ENCODE assay signal across 8 cellular contexts in the genomic region with DNA sequence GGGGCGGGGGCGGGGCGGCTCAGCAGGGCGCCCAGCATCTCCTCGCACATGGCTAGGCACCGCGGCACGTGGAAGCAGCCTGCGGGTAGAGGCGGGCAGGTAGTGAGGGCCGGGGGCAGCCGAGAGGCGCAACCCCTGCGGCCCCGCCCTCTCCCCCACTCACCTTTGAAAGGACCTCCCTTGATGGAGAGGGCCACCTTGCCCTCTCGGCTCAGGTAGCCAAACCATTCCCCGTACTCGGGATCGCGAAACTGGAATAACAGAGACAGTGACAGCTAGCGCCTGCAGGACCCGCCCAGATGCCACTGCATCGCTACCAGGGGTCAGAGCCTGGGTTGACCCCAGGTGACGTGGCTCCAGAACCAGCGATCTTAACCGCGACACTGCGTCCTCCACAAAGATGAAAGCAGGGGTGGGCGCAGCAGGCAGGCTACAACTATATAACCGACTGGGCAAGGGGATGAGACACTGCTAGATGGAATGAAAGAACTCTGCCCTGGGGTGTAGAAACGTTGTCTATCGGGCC. TPM values are rescaled to one million over a fixed set of nuclear protein-coding genes. Genes with fewer than 3 reads are reported as not detected.
A peak's percentile ranks its signal among the peaks of the same experiment; 100 is the strongest.
DNase-seq lines count a peak whose midpoint lies in the region; ATAC-seq, FAIRE-seq and TF ChIP-seq lines count a peak whose summit lies in the region.

No MANE protein-coding gene starts in this region.

- no peaks in the 10 kb centered on the region for H3K27me3 ChIP-seq in PC-9 (ENCODE audit: insufficient read depth, low read depth)
- H3K27me3 ChIP-seq in small intestine (ENCODE audit: control insufficient read depth in 2 of 2, insufficient read depth in 2 of 2, low read length in 2 of 2) = no peaks in the 10 kb centered on the region

- no peaks in the 10 kb centered on the region for H3K9me3 ChIP-seq in PC-9 (ENCODE audit: insufficient read depth, low read depth)
- H3K9me3 ChIP-seq in small intestine (ENCODE audit: control insufficient read depth, low read depth) = no peaks in the 10 kb centered on the region

- peak overlapping the region; percentile 72 for H3K4me3 Mint-ChIP-seq in stimulated activated naive CD8-positive, alpha-beta T cell treated with anti-CD3 and anti-CD28 coated beads, Interleukin-15, Interleukin-2, amounts not matched to agents 100 ng/mL and 50 ng/mL, for 24 hours

- POLR2A ChIA-PET in PC-9 (lab: Charles Lee; ENCODE audit: unreplicated experiment) = interaction anchor here (0.6 kb wide), 2 partner anchors 9 to 168 kb away, joined by 5 to 6 read pairs; no protein-coding TSS in a partner anchor

- no peaks in the 10 kb centered on the region; the same call in 1 of the 2 replicates for H4K20me1 ChIP-seq in PC-9 (ENCODE audit: insufficient read depth)

- no peak for FAIRE-seq in small intestine (lab: Jason Lieb, UNC)

- H3K4me2 ChIP-seq in PC-9 = peak overlapping the region; percentile 92

- H3K4me1 ChIP-seq in PC-9 (replicated peaks; ENCODE audit: insufficient read depth) (no peaks in the 10 kb centered on the region), small intestine (ENCODE audit: control insufficient read depth in 2 of 2, insufficient read depth in 1 of 2, low read depth in 1 of 2, low read length in 1 of 2) (peaks cover 0 to 3% of the 10 kb centered on the region in 2 donors)

- H3K4me1 Mint-ChIP-seq in stimulated activated naive CD8-positive, alpha-beta T cell treated with anti-CD3 and anti-CD28 coated beads, Interleukin-15, Interleukin-2, amounts not matched to agents 100 ng/mL and 50 ng/mL, for 24 hours (ENCODE audit: low read depth) = peaks cover 22% of the 10 kb centered on the region

- no peak overlapping the region for H3K27ac ChIP-seq in PC-9
- no peak overlapping the region for H3K27ac ChIP-seq in small intestine (ENCODE audit: low read depth in 1 of 2, low read length in 1 of 2)

- H3K79me2 ChIP-seq in PC-9 (ENCODE audit: low read depth) = peaks cover 23% of the 10 kb centered on the region

- H3K36me3 Mint-ChIP-seq in stimulated activated naive CD8-positive, alpha-beta T cell treated with anti-CD3 and anti-CD28 coated beads, Interleukin-15, Interleukin-2, amounts not matched to agents 100 ng/mL and 50 ng/mL, for 24 hours (ENCODE audit: low read depth) = peaks cover 29% of the 10 kb centered on the region

- H3F3A ChIP-seq in PC-9 (ENCODE audit: insufficient read depth, low read depth) = peaks cover 8% of the 10 kb centered on the region; the same call in 1 of the 2 replicates

- H3K27me3 Mint-ChIP-seq in stimulated activated naive CD8-positive, alpha-beta T cell treated with anti-CD3 and anti-CD28 coated beads, Interleukin-15, Interleukin-2, amounts not matched to agents 100 ng/mL and 50 ng/mL, for 24 hours = no peaks in the 10 kb centered on the region

- no TSS peak for BruUV-seq in PC-9 (replicated peaks; lab: Mats Ljungman, UMichigan)

- WGBS in small intestine, 3 donors = 3 to 29% (median 11%) methylated on average over 16 to 29 of the region's 32 CpGs

- intact Hi-C loops in PC-9 (cut with micrococcal nuclease; ENCODE audit: unreplicated experiment) (loop anchor here (2.0 kb wide), 1 partner anchor 211 kb away; the partner anchor contains the start of genes ABCD1 and BCAP31), head of caudate nucleus (cut with DNase I) (no loop called here)

- no peak for TF ChIP-seq CTCF in PC-9 (conservative IDR thresholded peaks at IDR 0.05)
- no peak for TF ChIP-seq CTCF in fibroblast of mammary gland (conservative IDR thresholded peaks at IDR 0.05; ENCODE audit: control insufficient read depth, insufficient read depth, low read depth, low read length)

- CTCF ChIA-PET in PC-9 (lab: Charles Lee) = interaction anchor here (0.7 kb wide), 2 partner anchors 29 to 51 kb away, joined by 4 to 5 read pairs; no protein-coding TSS in a partner anchor

- peak overlapping the region; percentile 52; the same call in 1 of the 2 replicates for H3K4me3 ChIP-seq in PC-9
- H3K4me3 ChIP-seq in fibroblast of mammary gland (ENCODE audit: control insufficient read depth, low read depth, low read length) = peak overlapping the region; percentile 37
- H3K4me3 ChIP-seq in small intestine (ENCODE audit: low read depth in 1 of 2, low read length in 2 of 2) = peak overlapping the region; percentile 30 to 89

- H3K9me3 Mint-ChIP-seq in stimulated activated naive CD8-positive, alpha-beta T cell treated with anti-CD3 and anti-CD28 coated beads, Interleukin-15, Interleukin-2, amounts not matched to agents 100 ng/mL and 50 ng/mL, for 24 hours = no peaks in the 10 kb centered on the region

- H3K36me3 ChIP-seq in PC-9 (ENCODE audit: low read depth) = no peaks in the 10 kb centered on the region
- peaks cover 0 to 3% of the 10 kb centered on the region in 2 donors for H3K36me3 ChIP-seq in small intestine (ENCODE audit: control insufficient read depth in 2 of 2, insufficient read depth in 2 of 2, low read length in 2 of 2)

- H3K9me2 ChIP-seq in PC-9 (ENCODE audit: insufficient read depth) = no peaks in the 10 kb centered on the region

- ATAC-seq in stimulated activated naive CD8-positive, alpha-beta T cell treated with anti-CD3 and anti-CD28 coated beads, Interleukin-15, Interleukin-2, amounts not matched to agents 100 U/mL and 50 U/mL, for 24 hours = no peak

- DNase-seq in stimulated activated naive CD8-positive, alpha-beta T cell treated with anti-CD3 and anti-CD28 coated beads, Interleukin-15, Interleukin-2, amounts not matched to agents 100 U/mL and 50 U/mL, for 24 hours = no peak
- DNase-seq in PC-9 (peak; percentile 40 to 49), fibroblast of mammary gland (ENCODE audit: low read depth) (no peak), small intestine (no peak), KBM-7 (no peak), hippocampal formation (lab: John Stamatoyannopoulos, UW) (no peak), head of caudate nucleus (no peak)

- peak overlapping the region; percentile 62 for H2AFZ ChIP-seq in PC-9

- peak overlapping the region; percentile 71 for H3K27ac Mint-ChIP-seq in stimulated activated naive CD8-positive, alpha-beta T cell treated with anti-CD3 and anti-CD28 coated beads, Interleukin-15, Interleukin-2, amounts not matched to agents 100 ng/mL and 50 ng/mL, for 24 hours

- in situ Hi-C loops in KBM-7 (cut with MboI; ENCODE audit: low pct_unique_long_range_greater_than_20kb, low sequenced_read_pairs) = no loop called here

RNA-seq across cellular contexts. Expression of gene NAA10, which starts 0.6 kb away (rescaled TPM):
- total RNA-seq in PC-9 (2021) = 181 and 189 TPM in 2 replicates
- polyA plus RNA-seq in small intestine = 100 to 1,000 TPM; 105 to 152 (median 109) TPM

RNA-seq across cellular contexts. Expression of gene RENBP, which starts 9.1 kb away (rescaled TPM):
- 6.8 and 6.9 TPM in 2 replicates for total RNA-seq in PC-9 (2021)
- 10 to 100 TPM in 2 of 3 donors, 1 to 10 TPM in 1; 5.1 to 32.4 (median 11.3) TPM for polyA plus RNA-seq in small intestine

RNA-seq across cellular contexts. Expression of gene ARHGAP4, which starts 9.3 kb away (rescaled TPM):
- total RNA-seq in PC-9 (2021) = 47.0 and 86.0 TPM in 2 replicates
- polyA plus RNA-seq in small intestine = 10 to 100 TPM; 40.9 to 63.0 (median 57.1) TPM

RNA-seq across cellular contexts. Expression of gene AVPR2, which starts 30.9 kb away (rescaled TPM):
- 3.2 and 3.8 TPM in 2 replicates for total RNA-seq in PC-9 (2021)
- 1 to 10 TPM in 1 of 3 donors, not detected in 2; 3.5 TPM for polyA plus RNA-seq in small intestine

RNA-seq across cellular contexts. Expression of gene HCFC1, which starts 36.2 kb away (rescaled TPM):
- 67.1 and 79.9 TPM in 2 replicates for total RNA-seq in PC-9 (2021)
- 10 to 100 TPM in 1 of 3 donors, 1 to 10 TPM in 2; 7.6 to 29.6 (median 9.5) TPM for polyA plus RNA-seq in small intestine

Comparison
In these comparisons a context has a peak if more than half of its experiments do, and no peak if none do; other contexts are left out.
1. DNase-seq: peak in PC-9 (2 of 2); none in stimulated activated naive CD8-positive, alpha-beta T cell treated with anti-CD3 and anti-CD28 coated beads, Interleukin-15, Interleukin-2, amounts not matched to agents 100 U/mL and 50 U/mL, for 24 hours (single experiment), fibroblast of mammary gland (single experiment), small intestine (single experiment), KBM-7 (single experiment), hippocampal formation (0 of 2) and head of caudate nucleus (0 of 42).
2. Peak in every context shown above with its lines, with median percentiles within 50 percentile points of each other: H3K4me3 ChIP-seq.